ENCODE assay signal across 1 cellular context in the genomic region with DNA sequence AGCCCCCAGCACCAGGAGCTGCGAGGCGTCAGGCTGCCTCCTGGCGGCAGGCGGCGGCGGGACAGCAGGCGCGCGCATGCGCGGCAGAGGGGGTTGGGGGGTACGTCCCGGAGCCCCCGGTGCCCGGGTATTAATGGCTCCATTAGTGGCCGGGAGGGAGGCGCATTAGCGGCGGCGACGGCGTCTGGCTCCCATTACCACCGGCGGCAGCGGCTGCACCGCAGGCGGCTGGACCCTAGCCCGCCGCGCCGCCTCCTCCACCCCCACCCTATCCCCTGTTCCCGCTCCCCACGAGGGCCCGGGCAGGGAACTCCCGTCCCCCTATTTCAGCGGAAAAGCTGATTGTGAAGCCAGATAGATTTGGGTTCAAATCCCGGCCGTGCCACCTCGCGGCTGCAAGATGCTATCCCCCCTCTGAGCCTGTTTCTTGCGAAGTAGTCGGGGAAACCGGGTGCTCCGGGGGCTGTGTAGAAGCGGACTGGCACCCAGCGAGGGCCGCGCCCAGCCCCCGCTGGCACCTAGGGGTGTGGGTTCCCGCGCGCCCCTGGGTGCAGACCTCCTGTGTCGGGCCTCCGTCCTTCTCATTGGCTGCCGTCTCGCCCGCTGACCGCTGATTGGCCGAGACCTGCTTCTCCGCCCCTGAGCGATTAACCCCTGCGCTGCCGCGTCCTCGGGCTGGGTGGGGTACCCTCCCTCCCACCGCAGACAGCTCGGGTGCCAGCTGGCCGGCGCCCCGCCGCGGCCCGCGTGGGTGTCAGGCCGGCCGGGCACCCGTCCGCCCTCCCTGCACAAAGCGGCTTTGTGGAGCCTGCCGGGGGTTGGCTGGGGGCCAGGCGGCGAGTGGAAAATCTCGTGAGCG.
TF ChIP-seq lines count a peak whose summit lies in the region.

No MANE protein-coding gene starts in this region.

TF ChIP-seq in K562, 482 proteins besides CTCF, POLR2A, EP300 and RAD21 (continued from another document and continues in another):
- TF ChIP-seq, protein P1, sequence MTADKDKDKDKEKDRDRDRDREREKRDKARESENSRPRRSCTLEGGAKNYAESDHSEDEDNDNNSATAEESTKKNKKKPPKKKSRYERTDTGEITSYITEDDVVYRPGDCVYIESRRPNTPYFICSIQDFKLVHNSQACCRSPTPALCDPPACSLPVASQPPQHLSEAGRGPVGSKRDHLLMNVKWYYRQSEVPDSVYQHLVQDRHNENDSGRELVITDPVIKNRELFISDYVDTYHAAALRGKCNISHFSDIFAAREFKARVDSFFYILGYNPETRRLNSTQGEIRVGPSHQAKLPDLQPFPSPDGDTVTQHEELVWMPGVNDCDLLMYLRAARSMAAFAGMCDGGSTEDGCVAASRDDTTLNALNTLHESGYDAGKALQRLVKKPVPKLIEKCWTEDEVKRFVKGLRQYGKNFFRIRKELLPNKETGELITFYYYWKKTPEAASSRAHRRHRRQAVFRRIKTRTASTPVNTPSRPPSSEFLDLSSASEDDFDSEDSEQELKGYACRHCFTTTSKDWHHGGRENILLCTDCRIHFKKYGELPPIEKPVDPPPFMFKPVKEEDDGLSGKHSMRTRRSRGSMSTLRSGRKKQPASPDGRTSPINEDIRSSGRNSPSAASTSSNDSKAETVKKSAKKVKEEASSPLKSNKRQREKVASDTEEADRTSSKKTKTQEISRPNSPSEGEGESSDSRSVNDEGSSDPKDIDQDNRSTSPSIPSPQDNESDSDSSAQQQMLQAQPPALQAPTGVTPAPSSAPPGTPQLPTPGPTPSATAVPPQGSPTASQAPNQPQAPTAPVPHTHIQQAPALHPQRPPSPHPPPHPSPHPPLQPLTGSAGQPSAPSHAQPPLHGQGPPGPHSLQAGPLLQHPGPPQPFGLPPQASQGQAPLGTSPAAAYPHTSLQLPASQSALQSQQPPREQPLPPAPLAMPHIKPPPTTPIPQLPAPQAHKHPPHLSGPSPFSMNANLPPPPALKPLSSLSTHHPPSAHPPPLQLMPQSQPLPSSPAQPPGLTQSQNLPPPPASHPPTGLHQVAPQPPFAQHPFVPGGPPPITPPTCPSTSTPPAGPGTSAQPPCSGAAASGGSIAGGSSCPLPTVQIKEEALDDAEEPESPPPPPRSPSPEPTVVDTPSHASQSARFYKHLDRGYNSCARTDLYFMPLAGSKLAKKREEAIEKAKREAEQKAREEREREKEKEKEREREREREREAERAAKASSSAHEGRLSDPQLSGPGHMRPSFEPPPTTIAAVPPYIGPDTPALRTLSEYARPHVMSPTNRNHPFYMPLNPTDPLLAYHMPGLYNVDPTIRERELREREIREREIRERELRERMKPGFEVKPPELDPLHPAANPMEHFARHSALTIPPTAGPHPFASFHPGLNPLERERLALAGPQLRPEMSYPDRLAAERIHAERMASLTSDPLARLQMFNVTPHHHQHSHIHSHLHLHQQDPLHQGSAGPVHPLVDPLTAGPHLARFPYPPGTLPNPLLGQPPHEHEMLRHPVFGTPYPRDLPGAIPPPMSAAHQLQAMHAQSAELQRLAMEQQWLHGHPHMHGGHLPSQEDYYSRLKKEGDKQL (CRISPR knock-in tag; IDR thresholded peaks at IDR 0.05; ENCODE audit: borderline replicate concordance), result no peak
- no peak for TF ChIP-seq MTF1 (CRISPR knock-in tag; IDR thresholded peaks at IDR 0.05; ENCODE audit: borderline replicate concordance)
- TF ChIP-seq, protein P2, sequence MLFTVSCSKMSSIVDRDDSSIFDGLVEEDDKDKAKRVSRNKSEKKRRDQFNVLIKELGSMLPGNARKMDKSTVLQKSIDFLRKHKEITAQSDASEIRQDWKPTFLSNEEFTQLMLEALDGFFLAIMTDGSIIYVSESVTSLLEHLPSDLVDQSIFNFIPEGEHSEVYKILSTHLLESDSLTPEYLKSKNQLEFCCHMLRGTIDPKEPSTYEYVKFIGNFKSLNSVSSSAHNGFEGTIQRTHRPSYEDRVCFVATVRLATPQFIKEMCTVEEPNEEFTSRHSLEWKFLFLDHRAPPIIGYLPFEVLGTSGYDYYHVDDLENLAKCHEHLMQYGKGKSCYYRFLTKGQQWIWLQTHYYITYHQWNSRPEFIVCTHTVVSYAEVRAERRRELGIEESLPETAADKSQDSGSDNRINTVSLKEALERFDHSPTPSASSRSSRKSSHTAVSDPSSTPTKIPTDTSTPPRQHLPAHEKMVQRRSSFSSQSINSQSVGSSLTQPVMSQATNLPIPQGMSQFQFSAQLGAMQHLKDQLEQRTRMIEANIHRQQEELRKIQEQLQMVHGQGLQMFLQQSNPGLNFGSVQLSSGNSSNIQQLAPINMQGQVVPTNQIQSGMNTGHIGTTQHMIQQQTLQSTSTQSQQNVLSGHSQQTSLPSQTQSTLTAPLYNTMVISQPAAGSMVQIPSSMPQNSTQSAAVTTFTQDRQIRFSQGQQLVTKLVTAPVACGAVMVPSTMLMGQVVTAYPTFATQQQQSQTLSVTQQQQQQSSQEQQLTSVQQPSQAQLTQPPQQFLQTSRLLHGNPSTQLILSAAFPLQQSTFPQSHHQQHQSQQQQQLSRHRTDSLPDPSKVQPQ (CRISPR knock-in tag; IDR thresholded peaks at IDR 0.05; ENCODE audit: borderline replicate concordance), result no peak
- no peak for TF ChIP-seq PPARD (CRISPR knock-in tag; IDR thresholded peaks at IDR 0.05)
- TF ChIP-seq ZNF584 (CRISPR knock-in tag; IDR thresholded peaks at IDR 0.05; ENCODE audit: low read depth), result no peak
- no peak for TF ChIP-seq USF2 (CRISPR knock-in tag; IDR thresholded peaks at IDR 0.05)
- no peak for TF ChIP-seq KHSRP (IDR thresholded peaks at IDR 0.05)
- TF ChIP-seq HLTF (IDR thresholded peaks at IDR 0.05), result no peak
- peak; percentile 37 for TF ChIP-seq TAF1 (IDR thresholded peaks at IDR 0.05; ENCODE audit: control insufficient read depth, extremely low read depth, insufficient read depth, low read length, severe bottlenecking)
- TF ChIP-seq ARID1B (IDR thresholded peaks at IDR 0.05), result no peak
- no peak for TF ChIP-seq SMARCC2 (IDR thresholded peaks at IDR 0.05; ENCODE audit: low read depth)
- TF ChIP-seq KLF16 (IDR thresholded peaks at IDR 0.05), result no peak
- TF ChIP-seq NR2C2 (CRISPR knock-in tag; IDR thresholded peaks at IDR 0.05), result no peak
- TF ChIP-seq NR2C2 (tag; IDR thresholded peaks at IDR 0.05), result no peak
- no peak for TF ChIP-seq ZNF780A (CRISPR knock-in tag; IDR thresholded peaks at IDR 0.05)
- TF ChIP-seq FOS (IDR thresholded peaks at IDR 0.05; ENCODE audit: extremely low read depth, insufficient read length), result peak; percentile 90
- TF ChIP-seq CREM (IDR thresholded peaks at IDR 0.05; ENCODE audit: low read depth), result peak; percentile 40; the same call in 1 of the 2 replicates
- peak; percentile 46 for TF ChIP-seq SMAD4 (CRISPR knock-in tag; conservative IDR thresholded peaks at IDR 0.05)
- no peak for TF ChIP-seq RFX5 (IDR thresholded peaks at IDR 0.05; ENCODE audit: low read depth, low read length)
- peak; percentile 38 for TF ChIP-seq RBBP5 (IDR thresholded peaks at IDR 0.05; ENCODE audit: borderline replicate concordance, insufficient read depth, low read length, poor library complexity, severe bottlenecking)
- TF ChIP-seq, protein P3, sequence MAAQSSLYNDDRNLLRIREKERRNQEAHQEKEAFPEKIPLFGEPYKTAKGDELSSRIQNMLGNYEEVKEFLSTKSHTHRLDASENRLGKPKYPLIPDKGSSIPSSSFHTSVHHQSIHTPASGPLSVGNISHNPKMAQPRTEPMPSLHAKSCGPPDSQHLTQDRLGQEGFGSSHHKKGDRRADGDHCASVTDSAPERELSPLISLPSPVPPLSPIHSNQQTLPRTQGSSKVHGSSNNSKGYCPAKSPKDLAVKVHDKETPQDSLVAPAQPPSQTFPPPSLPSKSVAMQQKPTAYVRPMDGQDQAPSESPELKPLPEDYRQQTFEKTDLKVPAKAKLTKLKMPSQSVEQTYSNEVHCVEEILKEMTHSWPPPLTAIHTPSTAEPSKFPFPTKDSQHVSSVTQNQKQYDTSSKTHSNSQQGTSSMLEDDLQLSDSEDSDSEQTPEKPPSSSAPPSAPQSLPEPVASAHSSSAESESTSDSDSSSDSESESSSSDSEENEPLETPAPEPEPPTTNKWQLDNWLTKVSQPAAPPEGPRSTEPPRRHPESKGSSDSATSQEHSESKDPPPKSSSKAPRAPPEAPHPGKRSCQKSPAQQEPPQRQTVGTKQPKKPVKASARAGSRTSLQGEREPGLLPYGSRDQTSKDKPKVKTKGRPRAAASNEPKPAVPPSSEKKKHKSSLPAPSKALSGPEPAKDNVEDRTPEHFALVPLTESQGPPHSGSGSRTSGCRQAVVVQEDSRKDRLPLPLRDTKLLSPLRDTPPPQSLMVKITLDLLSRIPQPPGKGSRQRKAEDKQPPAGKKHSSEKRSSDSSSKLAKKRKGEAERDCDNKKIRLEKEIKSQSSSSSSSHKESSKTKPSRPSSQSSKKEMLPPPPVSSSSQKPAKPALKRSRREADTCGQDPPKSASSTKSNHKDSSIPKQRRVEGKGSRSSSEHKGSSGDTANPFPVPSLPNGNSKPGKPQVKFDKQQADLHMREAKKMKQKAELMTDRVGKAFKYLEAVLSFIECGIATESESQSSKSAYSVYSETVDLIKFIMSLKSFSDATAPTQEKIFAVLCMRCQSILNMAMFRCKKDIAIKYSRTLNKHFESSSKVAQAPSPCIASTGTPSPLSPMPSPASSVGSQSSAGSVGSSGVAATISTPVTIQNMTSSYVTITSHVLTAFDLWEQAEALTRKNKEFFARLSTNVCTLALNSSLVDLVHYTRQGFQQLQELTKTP (IDR thresholded peaks at IDR 0.05; ENCODE audit: low read depth in 1 of 2, partially characterized antibody in 2 of 2), result no peak
- TF ChIP-seq, protein P4, sequence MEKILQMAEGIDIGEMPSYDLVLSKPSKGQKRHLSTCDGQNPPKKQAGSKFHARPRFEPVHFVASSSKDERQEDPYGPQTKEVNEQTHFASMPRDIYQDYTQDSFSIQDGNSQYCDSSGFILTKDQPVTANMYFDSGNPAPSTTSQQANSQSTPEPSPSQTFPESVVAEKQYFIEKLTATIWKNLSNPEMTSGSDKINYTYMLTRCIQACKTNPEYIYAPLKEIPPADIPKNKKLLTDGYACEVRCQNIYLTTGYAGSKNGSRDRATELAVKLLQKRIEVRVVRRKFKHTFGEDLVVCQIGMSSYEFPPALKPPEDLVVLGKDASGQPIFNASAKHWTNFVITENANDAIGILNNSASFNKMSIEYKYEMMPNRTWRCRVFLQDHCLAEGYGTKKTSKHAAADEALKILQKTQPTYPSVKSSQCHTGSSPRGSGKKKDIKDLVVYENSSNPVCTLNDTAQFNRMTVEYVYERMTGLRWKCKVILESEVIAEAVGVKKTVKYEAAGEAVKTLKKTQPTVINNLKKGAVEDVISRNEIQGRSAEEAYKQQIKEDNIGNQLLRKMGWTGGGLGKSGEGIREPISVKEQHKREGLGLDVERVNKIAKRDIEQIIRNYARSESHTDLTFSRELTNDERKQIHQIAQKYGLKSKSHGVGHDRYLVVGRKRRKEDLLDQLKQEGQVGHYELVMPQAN (IDR thresholded peaks at IDR 0.05; ENCODE audit: borderline replicate concordance), result 0 out of 2 replicates have a peak, but pooled peaks have one; percentile 10
- no peak for TF ChIP-seq NCOA6 (IDR thresholded peaks at IDR 0.05)
- no peak for TF ChIP-seq ZBTB49 (CRISPR knock-in tag; IDR thresholded peaks at IDR 0.05; ENCODE audit: borderline replicate concordance)
- no peak for TF ChIP-seq NCOA4 (IDR thresholded peaks at IDR 0.05; ENCODE audit: partially characterized antibody)
- TF ChIP-seq HDAC6 (IDR thresholded peaks at IDR 0.05; ENCODE audit: low read depth, low read length), result no peak
- TF ChIP-seq BRD9 (IDR thresholded peaks at IDR 0.05; ENCODE audit: low read depth, partially characterized antibody), result no peak
- TF ChIP-seq ZBTB17 (CRISPR knock-in tag; IDR thresholded peaks at IDR 0.05), result no peak; the same call in 1 of the 2 replicates
- peak; percentile 79 for TF ChIP-seq FUS (optimal IDR thresholded peaks at IDR 0.05; ENCODE audit: low read depth, low read length)
- TF ChIP-seq CEBPB (tag; IDR thresholded peaks at IDR 0.05), result no peak
- TF ChIP-seq ZNF184 (CRISPR knock-in tag; IDR thresholded peaks at IDR 0.05), result no peak
- TF ChIP-seq ZNF551 (CRISPR knock-in tag; IDR thresholded peaks at IDR 0.05), result no peak
- TF ChIP-seq, protein P5, sequence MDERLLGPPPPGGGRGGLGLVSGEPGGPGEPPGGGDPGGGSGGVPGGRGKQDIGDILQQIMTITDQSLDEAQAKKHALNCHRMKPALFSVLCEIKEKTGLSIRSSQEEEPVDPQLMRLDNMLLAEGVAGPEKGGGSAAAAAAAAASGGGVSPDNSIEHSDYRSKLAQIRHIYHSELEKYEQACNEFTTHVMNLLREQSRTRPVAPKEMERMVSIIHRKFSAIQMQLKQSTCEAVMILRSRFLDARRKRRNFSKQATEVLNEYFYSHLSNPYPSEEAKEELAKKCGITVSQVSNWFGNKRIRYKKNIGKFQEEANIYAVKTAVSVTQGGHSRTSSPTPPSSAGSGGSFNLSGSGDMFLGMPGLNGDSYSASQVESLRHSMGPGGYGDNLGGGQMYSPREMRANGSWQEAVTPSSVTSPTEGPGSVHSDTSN (CRISPR knock-in tag; IDR thresholded peaks at IDR 0.05; ENCODE audit: low read depth), result no peak
- TF ChIP-seq, protein P5 (tag; conservative IDR thresholded peaks at IDR 0.05; ENCODE audit: low read depth), result no peak
- TF ChIP-seq ZNF165 (CRISPR knock-in tag; IDR thresholded peaks at IDR 0.05; ENCODE audit: borderline replicate concordance), result no peak
- TF ChIP-seq CBX1 (IDR thresholded peaks at IDR 0.05; ENCODE audit: low read depth), result no peak; the same call in 1 of the 2 replicates
- TF ChIP-seq KDM4B (IDR thresholded peaks at IDR 0.05; ENCODE audit: borderline replicate concordance in 2 of 2, low read depth in 1 of 2), result peak in 1 of 2 experiments; percentile 32; a peak in 1 of 4 replicates
